In genomic region chr16:51982715-51983680, GRCh38 we compare ENCODE assay signal across 8 cellular contexts.
A peak's percentile ranks its signal among the peaks of the same experiment; 100 is the strongest.
DNase-seq lines count a peak whose midpoint lies in the region; ATAC-seq and TF ChIP-seq lines count a peak whose summit lies in the region.

No MANE protein-coding gene starts in this region.

- peak in 5 of 7 experiments; percentile 62 to 90 (median 65) for TF ChIP-seq CTCF in stomach (IDR thresholded peaks at IDR 0.05)

- peak; percentile 49 for DNase-seq in activated naive CD4-positive, alpha-beta T cell treated with anti-CD3 and anti-CD28 coated beads for 36 hours
- no peak for DNase-seq in activated naive CD4-positive, alpha-beta T cell (lab: John Stamatoyannopoulos, UW)
- peak; percentile 56 for DNase-seq in NCI-H460 (ENCODE audit: extremely low read depth, low read depth)
- DNase-seq in amygdala (lab: John Stamatoyannopoulos, UW) = peak in 31 of 56 donors; percentile 2 to 72 (median 8)
- DNase-seq in hippocampal formation (lab: John Stamatoyannopoulos, UW) = peak; percentile 43 to 87
- peak; percentile 52 for DNase-seq in stomach
- DNase-seq in effector memory CD8-positive, alpha-beta T cell = no peak

- intact Hi-C loops in activated naive CD4-positive, alpha-beta T cell treated with anti-CD3 and anti-CD28 coated beads for 36 hours (cut with micrococcal nuclease) = loop anchor here (5.0 kb wide), 1 partner anchor 166 kb away; no protein-coding TSS in a partner anchor
- intact Hi-C loops in stomach (cut with DNase I; ENCODE audit: low total_unique reads) = no loop called here

- peaks cover 5% of the 10 kb centered on the region for H3K9me3 Mint-ChIP-seq in activated naive CD4-positive, alpha-beta T cell treated with anti-CD3 and anti-CD28 coated beads for 36 hours
- peaks cover 7% of the 10 kb centered on the region in 2 donors for H3K9me3 Mint-ChIP-seq in effector memory CD8-positive, alpha-beta T cell

- CTCF ChIA-PET in activated naive CD4-positive, alpha-beta T cell treated with anti-CD3 and anti-CD28 coated beads for 36 hours (lab: Charles Lee) = interaction anchor here (0.6 to 1.0 kb wide), 3 partner anchors 56 to 886 kb away, joined by 3 to 4 read pairs (median 3); no protein-coding TSS in a partner anchor

- no peaks in the 10 kb centered on the region for H3K36me3 Mint-ChIP-seq in activated naive CD4-positive, alpha-beta T cell treated with anti-CD3 and anti-CD28 coated beads for 36 hours (ENCODE audit: low read depth)
- no peaks in the 10 kb centered on the region for H3K36me3 Mint-ChIP-seq in effector memory CD8-positive, alpha-beta T cell (ENCODE audit: insufficient read depth)

- H3K4me3 ChIP-seq in stomach = no peak overlapping the region

- TF ChIP-seq POLR2A in stomach (IDR thresholded peaks at IDR 0.05) = no peak

- H3K27me3 Mint-ChIP-seq in activated naive CD4-positive, alpha-beta T cell treated with anti-CD3 and anti-CD28 coated beads for 36 hours (ENCODE audit: low read depth) = no peaks in the 10 kb centered on the region
- H3K27me3 Mint-ChIP-seq in effector memory CD8-positive, alpha-beta T cell = no peaks in the 10 kb centered on the region

- no peaks in the 10 kb centered on the region for H3K36me3 ChIP-seq in stomach

- H3K4me3 Mint-ChIP-seq in activated naive CD4-positive, alpha-beta T cell treated with anti-CD3 and anti-CD28 coated beads for 36 hours = no peak overlapping the region
- H3K4me3 Mint-ChIP-seq in effector memory CD8-positive, alpha-beta T cell = no peak overlapping the region

- H3K4me1 ChIP-seq in stomach = peaks cover 0 to 8% (median 0%) of the 10 kb centered on the region in 4 donors

- no peaks in the 10 kb centered on the region for H3K9me3 ChIP-seq in stomach

- no peaks in the 10 kb centered on the region for H3K4me1 Mint-ChIP-seq in activated naive CD4-positive, alpha-beta T cell treated with anti-CD3 and anti-CD28 coated beads for 36 hours (ENCODE audit: low read depth)
- H3K4me1 Mint-ChIP-seq in effector memory CD8-positive, alpha-beta T cell (ENCODE audit: low read depth in 2 of 2) = no peaks in the 10 kb centered on the region

- no peak overlapping the region for H3K27ac ChIP-seq in stomach

- H3K27ac Mint-ChIP-seq in activated naive CD4-positive, alpha-beta T cell treated with anti-CD3 and anti-CD28 coated beads for 36 hours = no peak overlapping the region
- H3K27ac Mint-ChIP-seq in effector memory CD8-positive, alpha-beta T cell = no peak overlapping the region

- WGBS in stomach, 5 donors = 35 to 45% (median 42%) methylated on average over 11 of the region's 11 CpGs

- no peak for TF ChIP-seq EP300 in stomach (IDR thresholded peaks at IDR 0.05)

- H3K27me3 ChIP-seq in stomach = no peaks in the 10 kb centered on the region

- ATAC-seq in HG03280 (IDR thresholded peaks at IDR 0.05; ENCODE audit: unreplicated experiment) = peak; percentile 59
- no peak for ATAC-seq in effector memory CD8-positive, alpha-beta T cell (replicated peaks)

Comparison
In these comparisons a context has a peak if more than half of its experiments do, and no peak if none do; other contexts are left out.
1. DNase-seq: peak in activated naive CD4-positive, alpha-beta T cell treated with anti-CD3 and anti-CD28 coated beads for 36 hours (single experiment), NCI-H460 (single experiment), amygdala (31 of 56), hippocampal formation (2 of 2) and stomach (single experiment); none in activated naive CD4-positive, alpha-beta T cell (0 of 4) and effector memory CD8-positive, alpha-beta T cell (0 of 3).